In genomic region chr12:52241205-52241842, GRCh38 we compare ENCODE assay signal across 1 cellular context.
A peak's percentile ranks its signal among the peaks of the same experiment; 100 is the strongest.
TF ChIP-seq lines count a peak whose summit lies in the region.

No MANE protein-coding gene starts in this region.

TF ChIP-seq in IMR-90, 13 proteins besides CTCF, POLR2A, EP300 and RAD21:
- TF ChIP-seq RFX5 (IDR thresholded peaks at IDR 0.05; ENCODE audit: low read depth, low read length): no peak
- no peak for TF ChIP-seq BHLHE40 (IDR thresholded peaks at IDR 0.05; ENCODE audit: low read depth, low read length)
- peak; percentile 9; the same call in 1 of the 2 replicates for TF ChIP-seq FOS (IDR thresholded peaks at IDR 0.05; ENCODE audit: low read depth, low read length)
- TF ChIP-seq CHD1 (IDR thresholded peaks at IDR 0.05; ENCODE audit: low read depth, low read length): no peak
- TF ChIP-seq MAZ (IDR thresholded peaks at IDR 0.05; ENCODE audit: borderline replicate concordance, low read depth, low read length): no peak
